8 cellular contexts compared by ENCODE assay signal in the genomic region with DNA sequence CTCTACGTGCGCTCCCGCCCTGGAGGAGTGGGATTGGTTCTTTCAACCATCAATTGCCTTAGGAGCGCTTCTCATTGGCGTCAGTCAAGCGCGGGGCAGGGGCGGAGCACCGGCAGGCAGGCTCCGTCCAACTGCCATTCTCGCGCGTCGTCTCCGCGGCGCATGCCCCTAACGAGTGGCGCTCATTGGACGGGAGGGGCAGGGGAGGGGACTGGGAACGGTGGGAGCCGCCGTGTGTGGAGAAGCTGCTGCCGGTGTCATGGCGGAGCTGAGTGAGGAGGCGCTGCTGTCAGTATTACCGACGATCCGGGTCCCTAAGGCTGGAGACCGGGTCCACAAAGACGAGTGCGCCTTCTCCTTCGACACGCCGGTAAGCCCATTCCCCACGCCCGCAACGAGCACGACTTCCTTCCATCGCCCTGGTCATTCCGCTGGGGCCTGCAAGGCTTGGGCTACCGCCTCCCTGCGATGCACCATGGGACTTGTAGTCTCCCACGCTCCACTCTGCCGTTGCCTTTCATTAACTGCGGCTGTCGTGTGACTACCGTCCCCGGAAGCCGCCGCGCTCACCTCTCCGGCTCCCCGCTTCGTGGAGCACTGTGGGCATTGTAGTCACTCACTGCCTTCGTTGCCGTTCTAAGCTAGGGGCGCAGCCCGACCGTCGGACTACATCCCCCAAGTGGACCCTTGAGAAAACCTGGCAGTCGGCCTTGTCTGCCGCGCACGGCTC. TPM values are rescaled to one million over a fixed set of nuclear protein-coding genes. Genes with fewer than 3 reads are reported as not detected.
DNase-seq lines count a peak whose midpoint lies in the region; ATAC-seq and TF ChIP-seq lines count a peak whose summit lies in the region.

TSS of gene USP5 (plus strand) at position 230 of the 730 bp plus-strand sequence. CDS start at position 260, 30 bp downstream.

- TF ChIP-seq CTCF in BJ (IDR thresholded peaks at IDR 0.05; ENCODE audit: insufficient read depth, low read depth, low read length), result 0 out of 2 replicates have a peak, but pooled peaks have one; percentile 3
- TF ChIP-seq CTCF in colonic mucosa (IDR thresholded peaks at IDR 0.05), result no peak

- H3K27me3 ChIP-seq in BJ (ENCODE audit: control insufficient read depth, insufficient read depth, low read length), result no peaks in the 10 kb centered on the region
- no peaks in the 10 kb centered on the region for H3K27me3 ChIP-seq in colonic mucosa
- H3K27me3 ChIP-seq in layer of hippocampus (ENCODE audit: control insufficient read depth, insufficient read depth, low read length), result no peaks in the 10 kb centered on the region

- POLR2A ChIA-PET in BJ (lab: Charles Lee), result interaction anchor here (0.8 to 2.9 kb wide), 7 partner anchors 15 to 100 kb away, joined by 3 to 34 read pairs (median 5); partner anchors contain the start of genes SPSB2 and TPI1

- peak within 1 kb of the TSS; percentile 89 for H3K4me3 Mint-ChIP-seq in activated CD4-positive, alpha-beta T cell treated with anti-CD3 and anti-CD28 coated beads, Interleukin-2, amount 10 ng/mL, durations not matched to agents 24 days and 14 days

- peaks cover 13% of the 10 kb centered on the region for H3K4me1 ChIP-seq in colonic mucosa

- no peaks in the 10 kb centered on the region for H3K27me3 Mint-ChIP-seq in activated CD4-positive, alpha-beta T cell treated with anti-CD3 and anti-CD28 coated beads, Interleukin-2, amount 10 ng/mL, durations not matched to agents 24 days and 14 days

- DNase-seq in BJ (ENCODE audit: low read depth) (peak; percentile 99), NCI-H526 treated with DMSO at 0.1 percent for 48 hours (lab: John Stamatoyannopoulos, UW) (peak; percentile 98), colonic mucosa (peak; percentile 98)
- peak; percentile 99 for DNase-seq in activated CD4-positive, alpha-beta T cell treated with anti-CD3 and anti-CD28 coated beads, Interleukin-2, amount 10 ng/mL, durations not matched to agents 24 days and 14 days
- peak; percentile 92 to 95 for DNase-seq in stimulated activated CD4-positive, alpha-beta T cell treated with anti-CD3 and anti-CD28 coated beads, Interleukin-1b, Interleukin-23, amount 100 ng/mL, for 4 hours (ENCODE audit: low read depth in 2 of 2)

- peaks cover 38% of the 10 kb centered on the region for H3K36me3 Mint-ChIP-seq in activated CD4-positive, alpha-beta T cell treated with anti-CD3 and anti-CD28 coated beads, Interleukin-2, amount 10 ng/mL, durations not matched to agents 24 days and 14 days (ENCODE audit: low read depth)

- H3K27ac Mint-ChIP-seq in activated CD4-positive, alpha-beta T cell treated with anti-CD3 and anti-CD28 coated beads, Interleukin-2, amount 10 ng/mL, durations not matched to agents 24 days and 14 days, result peak within 1 kb of the TSS; percentile 97

- intact Hi-C loops in activated CD4-positive, alpha-beta T cell treated with anti-CD3 and anti-CD28 coated beads, Interleukin-2, amount 10 ng/mL, durations not matched to agents 24 days and 14 days (cut with micrococcal nuclease), result loop anchor here (1.0 to 5.0 kb wide), 11 partner anchors 15 to 360 kb away; partner anchors contain the start of genes CHD4, COPS7A, EMG1 and ING4
- intact Hi-C loops in colonic mucosa (cut with DNase I), result no loop called here

- H3K4me3 ChIP-seq in BJ (ENCODE audit: low read depth, low read length), result peak within 1 kb of the TSS; percentile 78
- H3K4me3 ChIP-seq in colonic mucosa, result peak within 1 kb of the TSS; percentile 65

- peak within 1 kb of the TSS; percentile 99 for H3K27ac ChIP-seq in colonic mucosa
- H3K27ac ChIP-seq in layer of hippocampus (ENCODE audit: low read depth, low read length), result peak within 1 kb of the TSS; percentile 97

- H3K9me3 Mint-ChIP-seq in activated CD4-positive, alpha-beta T cell treated with anti-CD3 and anti-CD28 coated beads, Interleukin-2, amount 10 ng/mL, durations not matched to agents 24 days and 14 days, result no peaks in the 10 kb centered on the region

- H3K36me3 ChIP-seq in BJ (ENCODE audit: control insufficient read depth, insufficient read depth, low read length) (peaks cover 9% of the 10 kb centered on the region), colonic mucosa (peaks cover 1% of the 10 kb centered on the region)

- H3K9me3 ChIP-seq in colonic mucosa, result no peaks in the 10 kb centered on the region

- peaks cover 38% of the 10 kb centered on the region for H3K4me1 Mint-ChIP-seq in activated CD4-positive, alpha-beta T cell treated with anti-CD3 and anti-CD28 coated beads, Interleukin-2, amount 10 ng/mL, durations not matched to agents 24 days and 14 days

- ATAC-seq in GM19324 (IDR thresholded peaks at IDR 0.05; ENCODE audit: low FRiP score, unreplicated experiment) (peak; percentile 81), HG03469 (IDR thresholded peaks at IDR 0.05; ENCODE audit: unreplicated experiment) (peak; percentile 61)

- CTCF ChIA-PET in BJ (lab: Yijun Ruan, JAX), result interaction anchor here (0.7 to 12.2 kb wide), 11 partner anchors 9 to 166 kb away, joined by 3 to 112 read pairs (median 5); partner anchors contain the start of genes GNB3, LPCAT3, MLF2 and P3H3

- H3K9ac ChIP-seq in colonic mucosa (ENCODE audit: low read depth in 2 of 2, low read length in 2 of 2), result peak within 1 kb of the TSS; percentile 70 to 71

RNA-seq across cellular contexts. Expression of gene USP5, which starts in this region (rescaled TPM):
- polyA plus RNA-seq in BJ (2011; rRNA removed), result 52.9 and 90.0 TPM in 2 replicates
- polyA minus RNA-seq in BJ (2011; rRNA and poly(A)+ RNA removed), result 79.9 and 113 TPM in 2 replicates
- total RNA-seq in activated CD4-positive, alpha-beta T cell treated with anti-CD3 and anti-CD28 coated beads, Interleukin-2, amount 10 ng/mL, durations not matched to agents 24 days and 14 days, result 121 TPM in 2 replicates
- total RNA-seq in colonic mucosa, result 100 to 1,000 TPM in 1 of 2 donors, 10 to 100 TPM in 1; 82.6 to 132 TPM

Comparison
In these comparisons a context has a peak if more than half of its experiments do, and no peak if none do; other contexts are left out.
1. Peak in every context shown above with its lines: DNase-seq, ATAC-seq, H3K4me3 ChIP-seq and H3K27ac ChIP-seq.